27 cellular contexts compared by ENCODE assay signal in genomic region chr6:13049666-13050254, GRCh38.
DNase-seq lines count a peak whose midpoint lies in the region; ATAC-seq and TF ChIP-seq lines count a peak whose summit lies in the region.
"Had no signal": no experiment of that assay in that cellular context is flagged by ENCODE, and none has a peak within 500 bp of the region (broad histone marks: within the 10 kb centered on the region; RNA-seq: fewer than 3 reads in every experiment).

No MANE protein-coding gene starts in this region.

- intact Hi-C loops in heart right ventricle (cut with DNase I) (loop anchor here in 1 of 10 donors (10.0 kb wide), 1 partner anchor 135 kb away; no protein-coding TSS in a partner anchor), right cardiac atrium (cut with DNase I) (no loop called here), testis (cut with DNase I; ENCODE audit: low total_unique reads) (no loop called here)

- DNase-seq in heart right ventricle (no peak), right cardiac atrium (no peak), WTC11 (ENCODE audit: low spot score) (no peak), fibroblast of pulmonary artery (ENCODE audit: low read depth) (no peak), NCI-H187 (lab: John Stamatoyannopoulos, UW) (no peak), testis (no peak)
- no peak for DNase-seq in activated CD4-positive, CD25-positive, alpha-beta regulatory T cell treated with anti-CD3 and anti-CD28 coated beads, Interleukin-2, amount 50 U/mL, for 72 hours
- DNase-seq: activated CD4-positive, alpha-beta memory T cell treated with anti-CD3 and anti-CD28 coated beads, Interleukin-2, amount 10 ng/mL, durations not matched to agents 7 days and 5 days; activated CD8-positive, alpha-beta memory T cell treated with anti-CD3 and anti-CD28 coated beads, Interleukin-2, amount 50 U/mL, for 48 hours; activated naive CD4-positive, alpha-beta T cell treated with Interleukin-2 at 50 U/mL for 16 hours; AML-193; CD8-positive, alpha-beta T cell; mesenchymal stem cell; NCI-H1048; NCI-H187 treated with DMSO at 0.1 percent for 48 hours; NCI-H524; NK-92 treated with Interleukin-12 subunit alpha and Interleukin-12 subunit beta, amount 100 ng/mL, for 24 hours; ovary; SHP77; T-helper 2 cell had no signal

- H3K4me3 Mint-ChIP-seq in WTC11 = no peak overlapping the region
- H3K4me3 Mint-ChIP-seq: activated CD4-positive, alpha-beta memory T cell treated with anti-CD3 and anti-CD28 coated beads, Interleukin-2, amount 10 ng/mL, durations not matched to agents 7 days and 5 days; activated T-helper 1 cell treated with anti-CD3 and anti-CD28 coated beads, Interleukin-12 subunit alpha, Interleukin-12 subunit beta, Interleukin-2, Interleukin-4 antibody, amounts not matched to agents 30 ng/mL and 10 ng/mL and 1 ng/mL, durations not matched to agents 14 hours and 24 hours and 36 hours; CD8-positive, alpha-beta T cell; neural crest cell; stimulated activated memory B cell treated with anti-CD40 and anti-IgM and Interleukin-4, amounts not matched to agents 10 μg/mL and 1 μg/mL and 100 μg/mL, for 72 hours had no signal

- H3K9me3 Mint-ChIP-seq in WTC11 = no peaks in the 10 kb centered on the region
- H3K9me3 Mint-ChIP-seq: activated CD4-positive, alpha-beta memory T cell treated with anti-CD3 and anti-CD28 coated beads, Interleukin-2, amount 10 ng/mL, durations not matched to agents 7 days and 5 days; activated T-helper 1 cell treated with anti-CD3 and anti-CD28 coated beads, Interleukin-12 subunit alpha, Interleukin-12 subunit beta, Interleukin-2, Interleukin-4 antibody, amounts not matched to agents 30 ng/mL and 10 ng/mL and 1 ng/mL, durations not matched to agents 14 hours and 24 hours and 36 hours; CD8-positive, alpha-beta T cell; neural crest cell; stimulated activated memory B cell treated with anti-CD40 and anti-IgM and Interleukin-4, amounts not matched to agents 10 μg/mL and 1 μg/mL and 100 μg/mL, for 72 hours had no signal

- TF ChIP-seq CTCF in heart right ventricle (IDR thresholded peaks at IDR 0.05) (peak in 7 of 9 donors; percentile 5 to 45 (median 22)), WTC11 (IDR thresholded peaks at IDR 0.05) (no peak), fibroblast of pulmonary artery (IDR thresholded peaks at IDR 0.05; ENCODE audit: low read length, missing control alignments) (peak; percentile 4), testis (IDR thresholded peaks at IDR 0.05) (no peak)

- no peaks in the 10 kb centered on the region; the same call in none of the 2 replicates for H3K4me1 Mint-ChIP-seq in WTC11
- H3K4me1 Mint-ChIP-seq: activated CD4-positive, alpha-beta memory T cell treated with anti-CD3 and anti-CD28 coated beads, Interleukin-2, amount 10 ng/mL, durations not matched to agents 7 days and 5 days; stimulated activated memory B cell treated with anti-CD40 and anti-IgM and Interleukin-4, amounts not matched to agents 10 μg/mL and 1 μg/mL and 100 μg/mL, for 72 hours had no signal

- H3K27ac ChIP-seq in heart right ventricle (no peak overlapping the region), right cardiac atrium (ENCODE audit: low read length) (no peak overlapping the region), testis (no peak overlapping the region)
- H3K27ac ChIP-seq: ovary, suprapubic skin had no signal

- no peaks in the 10 kb centered on the region for H3K36me3 Mint-ChIP-seq in WTC11
- H3K36me3 Mint-ChIP-seq: CD8-positive, alpha-beta T cell; stimulated activated memory B cell treated with anti-CD40 and anti-IgM and Interleukin-4, amounts not matched to agents 10 μg/mL and 1 μg/mL and 100 μg/mL, for 72 hours had no signal

- H3K4me3 ChIP-seq in heart right ventricle (no peak overlapping the region), right cardiac atrium (ENCODE audit: low read length) (no peak overlapping the region), fibroblast of pulmonary artery (replicated peaks; ENCODE audit: low read depth, low read length) (no peak overlapping the region), testis (no peak overlapping the region)
- H3K4me3 ChIP-seq: ovary, suprapubic skin had no signal

- H3K27me3 ChIP-seq in heart right ventricle = no peaks in the 10 kb centered on the region
- H3K27me3 ChIP-seq in right cardiac atrium (ENCODE audit: control insufficient read depth, insufficient read depth) = no peaks in the 10 kb centered on the region
- H3K27me3 ChIP-seq in testis = no peaks in the 10 kb centered on the region
- H3K27me3 ChIP-seq: ovary, suprapubic skin had no signal

- H3K36me3 ChIP-seq in heart right ventricle (peaks cover 0 to 11% (median 0%) of the 10 kb centered on the region in 9 donors), testis (ENCODE audit: low read depth, missing control alignments) (no peaks in the 10 kb centered on the region)
- H3K36me3 ChIP-seq: ovary, suprapubic skin had no signal

- H3K27me3 Mint-ChIP-seq in WTC11 (ENCODE audit: low read depth) = no peaks in the 10 kb centered on the region

- no peak overlapping the region for H3K27ac Mint-ChIP-seq in WTC11
- H3K27ac Mint-ChIP-seq: activated CD4-positive, alpha-beta memory T cell treated with anti-CD3 and anti-CD28 coated beads, Interleukin-2, amount 10 ng/mL, durations not matched to agents 7 days and 5 days; activated T-helper 1 cell treated with anti-CD3 and anti-CD28 coated beads, Interleukin-12 subunit alpha, Interleukin-12 subunit beta, Interleukin-2, Interleukin-4 antibody, amounts not matched to agents 30 ng/mL and 10 ng/mL and 1 ng/mL, durations not matched to agents 14 hours and 24 hours and 36 hours; CD8-positive, alpha-beta T cell; stimulated activated memory B cell treated with anti-CD40 and anti-IgM and Interleukin-4, amounts not matched to agents 10 μg/mL and 1 μg/mL and 100 μg/mL, for 72 hours had no signal

- H3K9me3 ChIP-seq in heart right ventricle (no peaks in the 10 kb centered on the region), right cardiac atrium (ENCODE audit: control insufficient read depth, low read length) (no peaks in the 10 kb centered on the region), testis (no peaks in the 10 kb centered on the region)
- H3K9me3 ChIP-seq: ovary, suprapubic skin had no signal

- ATAC-seq in heart right ventricle = no peak
- no peak for ATAC-seq in right cardiac atrium
- peak; percentile 36; the same call in 1 of the 2 replicates for ATAC-seq in WTC11
- ATAC-seq: CD8-positive, alpha-beta T cell; HCT116; left lobe of liver; Panc1; stimulated activated memory B cell treated with anti-CD40 and anti-IgM and Interleukin-4, amounts not matched to agents 10 μg/mL and 1 μg/mL and 100 μg/mL, for 72 hours had no signal

- POLR2A ChIA-PET in WTC11 (lab: Charles Lee) = no interaction called here

- TF ChIP-seq POLR2A in testis (IDR thresholded peaks at IDR 0.05) = no peak

- CTCF ChIA-PET in WTC11 (lab: Charles Lee) = interaction anchor here (1.2 kb wide), 1 partner anchor 139 kb away, joined by 4 read pairs; no protein-coding TSS in a partner anchor

- H3K4me1 ChIP-seq in heart right ventricle (peaks cover 0 to 9% (median under 1%) of the 10 kb centered on the region in 9 donors), right cardiac atrium (ENCODE audit: control insufficient read depth, insufficient read depth, low read length) (no peaks in the 10 kb centered on the region), testis (no peaks in the 10 kb centered on the region)

TF ChIP-seq in WTC11, 78 proteins besides CTCF, POLR2A, EP300 and RAD21:
- TF ChIP-seq PREB (CRISPR knock-in tag; IDR thresholded peaks at IDR 0.05; ENCODE audit: borderline replicate concordance) = no peak
- no peak for TF ChIP-seq EMX1 (CRISPR knock-in tag; IDR thresholded peaks at IDR 0.05)
- no peak for TF ChIP-seq ZNF317 (CRISPR knock-in tag; IDR thresholded peaks at IDR 0.05; ENCODE audit: borderline replicate concordance, low read depth)
- TF ChIP-seq ZNF121 (CRISPR knock-in tag; IDR thresholded peaks at IDR 0.05) = no peak
- no peak for TF ChIP-seq E2F1 (CRISPR knock-in tag; IDR thresholded peaks at IDR 0.05)
- TF ChIP-seq NR1H2 (CRISPR knock-in tag; IDR thresholded peaks at IDR 0.05) = no peak
- TF ChIP-seq ZNF512 (CRISPR knock-in tag; IDR thresholded peaks at IDR 0.05; ENCODE audit: borderline replicate concordance) = no peak
- TF ChIP-seq OVOL2 (CRISPR knock-in tag; IDR thresholded peaks at IDR 0.05; ENCODE audit: borderline replicate concordance) = no peak

Comparison
In these comparisons a context has a peak if more than half of its experiments do, and no peak if none do; other contexts are left out.
1. CTCF ChIP-seq: peak in heart right ventricle (7 of 9) and fibroblast of pulmonary artery (single experiment); none in WTC11 (single experiment) and testis (0 of 3).